ENCODE assay signal across 1 cellular context in the genomic region with DNA sequence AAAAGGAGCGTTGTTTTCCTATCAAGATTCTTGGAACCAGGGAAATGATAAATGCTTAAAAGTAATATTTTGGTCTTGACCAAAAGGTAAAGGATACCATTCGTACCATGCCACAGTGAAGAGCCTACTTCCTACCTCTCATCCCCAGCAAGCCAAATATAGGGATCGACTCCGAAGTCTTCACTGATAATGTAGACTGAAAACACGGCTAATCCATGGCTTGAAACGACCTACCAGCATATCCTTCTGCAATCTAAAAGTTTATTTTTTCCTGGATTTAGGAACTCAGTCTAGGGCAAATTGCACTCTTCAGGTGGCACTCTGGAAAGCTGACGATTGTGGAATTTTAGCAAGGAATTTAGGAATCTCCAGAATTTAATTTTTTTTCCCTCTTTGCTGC.
TF ChIP-seq lines count a peak whose summit lies in the region.

No MANE protein-coding gene starts in this region.

TF ChIP-seq in GM23338, 12 proteins besides CTCF, POLR2A, EP300 and RAD21:
- TF ChIP-seq, protein P1, sequence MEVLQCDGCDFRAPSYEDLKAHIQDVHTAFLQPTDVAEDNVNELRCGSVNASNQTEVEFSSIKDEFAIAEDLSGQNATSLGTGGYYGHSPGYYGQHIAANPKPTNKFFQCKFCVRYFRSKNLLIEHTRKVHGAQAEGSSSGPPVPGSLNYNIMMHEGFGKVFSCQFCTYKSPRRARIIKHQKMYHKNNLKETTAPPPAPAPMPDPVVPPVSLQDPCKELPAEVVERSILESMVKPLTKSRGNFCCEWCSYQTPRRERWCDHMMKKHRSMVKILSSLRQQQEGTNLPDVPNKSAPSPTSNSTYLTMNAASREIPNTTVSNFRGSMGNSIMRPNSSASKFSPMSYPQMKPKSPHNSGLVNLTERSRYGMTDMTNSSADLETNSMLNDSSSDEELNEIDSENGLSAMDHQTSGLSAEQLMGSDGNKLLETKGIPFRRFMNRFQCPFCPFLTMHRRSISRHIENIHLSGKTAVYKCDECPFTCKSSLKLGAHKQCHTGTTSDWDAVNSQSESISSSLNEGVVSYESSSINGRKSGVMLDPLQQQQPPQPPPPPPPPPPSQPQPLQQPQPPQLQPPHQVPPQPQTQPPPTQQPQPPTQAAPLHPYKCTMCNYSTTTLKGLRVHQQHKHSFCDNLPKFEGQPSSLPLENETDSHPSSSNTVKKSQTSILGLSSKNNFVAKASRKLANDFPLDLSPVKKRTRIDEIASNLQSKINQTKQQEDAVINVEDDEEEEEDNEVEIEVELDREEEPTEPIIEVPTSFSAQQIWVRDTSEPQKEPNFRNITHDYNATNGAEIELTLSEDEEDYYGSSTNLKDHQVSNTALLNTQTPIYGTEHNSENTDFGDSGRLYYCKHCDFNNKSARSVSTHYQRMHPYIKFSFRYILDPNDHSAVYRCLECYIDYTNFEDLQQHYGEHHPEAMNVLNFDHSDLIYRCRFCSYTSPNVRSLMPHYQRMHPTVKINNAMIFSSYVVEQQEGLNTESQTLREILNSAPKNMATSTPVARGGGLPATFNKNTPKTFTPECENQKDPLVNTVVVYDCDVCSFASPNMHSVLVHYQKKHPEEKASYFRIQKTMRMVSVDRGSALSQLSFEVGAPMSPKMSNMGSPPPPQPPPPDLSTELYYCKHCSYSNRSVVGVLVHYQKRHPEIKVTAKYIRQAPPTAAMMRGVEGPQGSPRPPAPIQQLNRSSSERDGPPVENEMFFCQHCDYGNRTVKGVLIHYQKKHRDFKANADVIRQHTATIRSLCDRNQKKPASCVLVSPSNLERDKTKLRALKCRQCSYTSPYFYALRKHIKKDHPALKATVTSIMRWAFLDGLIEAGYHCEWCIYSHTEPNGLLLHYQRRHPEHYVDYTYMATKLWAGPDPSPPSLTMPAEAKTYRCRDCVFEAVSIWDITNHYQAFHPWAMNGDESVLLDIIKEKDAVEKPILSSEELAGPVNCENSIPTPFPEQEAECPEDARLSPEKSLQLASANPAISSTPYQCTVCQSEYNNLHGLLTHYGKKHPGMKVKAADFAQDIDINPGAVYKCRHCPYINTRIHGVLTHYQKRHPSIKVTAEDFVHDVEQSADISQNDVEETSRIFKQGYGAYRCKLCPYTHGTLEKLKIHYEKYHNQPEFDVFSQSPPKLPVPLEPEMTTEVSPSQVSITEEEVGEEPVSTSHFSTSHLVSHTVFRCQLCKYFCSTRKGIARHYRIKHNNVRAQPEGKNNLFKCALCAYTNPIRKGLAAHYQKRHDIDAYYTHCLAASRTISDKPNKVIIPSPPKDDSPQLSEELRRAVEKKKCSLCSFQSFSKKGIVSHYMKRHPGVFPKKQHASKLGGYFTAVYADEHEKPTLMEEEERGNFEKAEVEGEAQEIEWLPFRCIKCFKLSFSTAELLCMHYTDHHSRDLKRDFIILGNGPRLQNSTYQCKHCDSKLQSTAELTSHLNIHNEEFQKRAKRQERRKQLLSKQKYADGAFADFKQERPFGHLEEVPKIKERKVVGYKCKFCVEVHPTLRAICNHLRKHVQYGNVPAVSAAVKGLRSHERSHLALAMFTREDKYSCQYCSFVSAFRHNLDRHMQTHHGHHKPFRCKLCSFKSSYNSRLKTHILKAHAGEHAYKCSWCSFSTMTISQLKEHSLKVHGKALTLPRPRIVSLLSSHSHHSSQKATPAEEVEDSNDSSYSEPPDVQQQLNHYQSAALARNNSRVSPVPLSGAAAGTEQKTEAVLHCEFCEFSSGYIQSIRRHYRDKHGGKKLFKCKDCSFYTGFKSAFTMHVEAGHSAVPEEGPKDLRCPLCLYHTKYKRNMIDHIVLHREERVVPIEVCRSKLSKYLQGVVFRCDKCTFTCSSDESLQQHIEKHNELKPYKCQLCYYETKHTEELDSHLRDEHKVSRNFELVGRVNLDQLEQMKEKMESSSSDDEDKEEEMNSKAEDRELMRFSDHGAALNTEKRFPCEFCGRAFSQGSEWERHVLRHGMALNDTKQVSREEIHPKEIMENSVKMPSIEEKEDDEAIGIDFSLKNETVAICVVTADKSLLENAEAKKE (CRISPR knock-in tag; IDR thresholded peaks at IDR 0.05) = no peak
- TF ChIP-seq CREB1 (CRISPR knock-in tag; IDR thresholded peaks at IDR 0.05; ENCODE audit: low read depth) (no peak), EZH2phosphoT487 (IDR thresholded peaks at IDR 0.05; ENCODE audit: unreplicated experiment) (no peak), NANOG (IDR thresholded peaks at IDR 0.05; ENCODE audit: borderline replicate concordance) (no peak), JUNB (IDR thresholded peaks at IDR 0.05; ENCODE audit: unreplicated experiment) (no peak), EZH2 (IDR thresholded peaks at IDR 0.05; ENCODE audit: low read depth, unreplicated experiment) (no peak), ZNF114 (CRISPR knock-in tag; IDR thresholded peaks at IDR 0.05) (no peak), ZNF331 (CRISPR knock-in tag; IDR thresholded peaks at IDR 0.05; ENCODE audit: low read depth) (no peak), POLR2AphosphoS5 (IDR thresholded peaks at IDR 0.05; ENCODE audit: low read depth) (no peak), STAT1 (IDR thresholded peaks at IDR 0.05; ENCODE audit: unreplicated experiment) (no peak), REST (IDR thresholded peaks at IDR 0.05; ENCODE audit: unreplicated experiment) (no peak)
- TF ChIP-seq, protein P2, sequence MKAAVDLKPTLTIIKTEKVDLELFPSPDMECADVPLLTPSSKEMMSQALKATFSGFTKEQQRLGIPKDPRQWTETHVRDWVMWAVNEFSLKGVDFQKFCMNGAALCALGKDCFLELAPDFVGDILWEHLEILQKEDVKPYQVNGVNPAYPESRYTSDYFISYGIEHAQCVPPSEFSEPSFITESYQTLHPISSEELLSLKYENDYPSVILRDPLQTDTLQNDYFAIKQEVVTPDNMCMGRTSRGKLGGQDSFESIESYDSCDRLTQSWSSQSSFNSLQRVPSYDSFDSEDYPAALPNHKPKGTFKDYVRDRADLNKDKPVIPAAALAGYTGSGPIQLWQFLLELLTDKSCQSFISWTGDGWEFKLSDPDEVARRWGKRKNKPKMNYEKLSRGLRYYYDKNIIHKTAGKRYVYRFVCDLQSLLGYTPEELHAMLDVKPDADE (IDR thresholded peaks at IDR 0.05) = no peak
TF ChIP-seq in GM23338: peak in this region for 0.
